ENCODE assay signal across 1 cellular context in genomic region chr7:131327626-131328386, GRCh38.
TF ChIP-seq lines count a peak whose summit lies in the region.

Gene MKLN1, plus strand, starts transcription at chr7:131327876. Its CDS starts 24 bp downstream, at chr7:131327900.

TF ChIP-seq in K562, 482 proteins besides CTCF, POLR2A, EP300 and RAD21 (continued from another document and continues in another):
- peak; percentile 80; the same call in 1 of the 2 replicates for TF ChIP-seq IRF1 (CRISPR knock-in tag; IDR thresholded peaks at IDR 0.05; ENCODE audit: borderline replicate concordance)
- peak; percentile 67; the same call in 1 of the 2 replicates for TF ChIP-seq HMG20B (CRISPR knock-in tag; IDR thresholded peaks at IDR 0.05)
- no peak for TF ChIP-seq BRF1 (IDR thresholded peaks at IDR 0.05; ENCODE audit: borderline replicate concordance, extremely low read depth, insufficient read length)
- TF ChIP-seq ELK3 (CRISPR knock-in tag; IDR thresholded peaks at IDR 0.05): no peak; the same call in 1 of the 2 replicates
- no peak for TF ChIP-seq PTRF (tag; IDR thresholded peaks at IDR 0.05)
- no peak for TF ChIP-seq ZNF184 (CRISPR knock-in tag; IDR thresholded peaks at IDR 0.05)
- TF ChIP-seq SNRNP70 (optimal IDR thresholded peaks at IDR 0.05; ENCODE audit: low read depth, low read length): no peak
- TF ChIP-seq ZNF75A (CRISPR knock-in tag; IDR thresholded peaks at IDR 0.05): no peak
- TF ChIP-seq NCOA1 (IDR thresholded peaks at IDR 0.05; ENCODE audit: low read depth): peak; percentile 14; the same call in 1 of the 2 replicates
- TF ChIP-seq SMC3 (conservative IDR thresholded peaks at IDR 0.05; ENCODE audit: insufficient read depth, low read depth, low read length): no peak
- TF ChIP-seq CREM (IDR thresholded peaks at IDR 0.05; ENCODE audit: low read depth): peak; percentile 85
- TF ChIP-seq ZNF232 (CRISPR knock-in tag; IDR thresholded peaks at IDR 0.05): peak; percentile 93
- TF ChIP-seq REST (CRISPR knock-in tag; IDR thresholded peaks at IDR 0.05; ENCODE audit: low read depth): no peak; the same call in 1 of the 2 replicates
- no peak; the same call in 1 of the 2 replicates for TF ChIP-seq RUNX1 (IDR thresholded peaks at IDR 0.05; ENCODE audit: low read depth)
- TF ChIP-seq ZNF12 (CRISPR knock-in tag; IDR thresholded peaks at IDR 0.05): peak; percentile 71; the same call in 1 of the 2 replicates
- TF ChIP-seq CREB5 (CRISPR knock-in tag; IDR thresholded peaks at IDR 0.05): 0 out of 2 replicates have a peak, but pooled peaks have one; percentile 50
- TF ChIP-seq TRIM24 (IDR thresholded peaks at IDR 0.05): no peak
- no peak for TF ChIP-seq E2F8 (IDR thresholded peaks at IDR 0.05; ENCODE audit: low read depth, partially characterized antibody)
- no peak for TF ChIP-seq ARID3A (IDR thresholded peaks at IDR 0.05; ENCODE audit: borderline replicate concordance, low read depth, low read length)
- no peak for TF ChIP-seq ZNF57 (CRISPR knock-in tag; IDR thresholded peaks at IDR 0.05)
- no peak for TF ChIP-seq ZNF174 (CRISPR knock-in tag; IDR thresholded peaks at IDR 0.05)
- peak; percentile 86; the same call in 1 of the 2 replicates for TF ChIP-seq LCOR (CRISPR knock-in tag; IDR thresholded peaks at IDR 0.05)
- TF ChIP-seq NFRKB (IDR thresholded peaks at IDR 0.05; ENCODE audit: low read depth): peak; percentile 97
- TF ChIP-seq MBD2 (IDR thresholded peaks at IDR 0.05; ENCODE audit: borderline replicate concordance, low read depth): 0 out of 2 replicates have a peak, but pooled peaks have one; percentile 51
- no peak; the same call in 1 of the 2 replicates for TF ChIP-seq BACH1 (tag; IDR thresholded peaks at IDR 0.05)
- peak; percentile 97 for TF ChIP-seq GTF2E2 (tag; IDR thresholded peaks at IDR 0.05)
- peak; percentile 72 for TF ChIP-seq ATF7 (IDR thresholded peaks at IDR 0.05)
- TF ChIP-seq TCF3 (CRISPR knock-in tag; IDR thresholded peaks at IDR 0.05): peak; percentile 9; the same call in 1 of the 2 replicates
- TF ChIP-seq ETS1 (conservative IDR thresholded peaks at IDR 0.05; ENCODE audit: control insufficient read depth, low read depth, low read length): peak; percentile 71; the same call in 1 of the 2 replicates
- TF ChIP-seq ZNF124 (CRISPR knock-in tag; IDR thresholded peaks at IDR 0.05): no peak
- TF ChIP-seq FOXK1 (CRISPR knock-in tag; IDR thresholded peaks at IDR 0.05; ENCODE audit: borderline replicate concordance): peak; percentile 98
- no peak for TF ChIP-seq SMARCA5 (IDR thresholded peaks at IDR 0.05)
- TF ChIP-seq ARNT (IDR thresholded peaks at IDR 0.05): no peak
- peak; percentile 73 for TF ChIP-seq CHAMP1 (IDR thresholded peaks at IDR 0.05)
- peak; percentile 100 for TF ChIP-seq ZFX (CRISPR knock-in tag; IDR thresholded peaks at IDR 0.05)
- no peak for TF ChIP-seq ZNF239 (CRISPR knock-in tag; IDR thresholded peaks at IDR 0.05)
- peak; percentile 13; the same call in 1 of the 2 replicates for TF ChIP-seq RNF2 (IDR thresholded peaks at IDR 0.05)
- TF ChIP-seq FIP1L1 (IDR thresholded peaks at IDR 0.05; ENCODE audit: low read depth, low read length, poor library complexity, severe bottlenecking): peak; percentile 91
- TF ChIP-seq MITF (IDR thresholded peaks at IDR 0.05): 0 out of 2 replicates have a peak, but pooled peaks have one; percentile 37
- no peak; the same call in 1 of the 2 replicates for TF ChIP-seq PURB (CRISPR knock-in tag; IDR thresholded peaks at IDR 0.05; ENCODE audit: low read depth)
- TF ChIP-seq DDX20 (tag; IDR thresholded peaks at IDR 0.05; ENCODE audit: low read depth): no peak
- no peak for TF ChIP-seq BCL6 (CRISPR knock-in tag; IDR thresholded peaks at IDR 0.05)
- TF ChIP-seq NR2F6 (CRISPR knock-in tag; IDR thresholded peaks at IDR 0.05): peak; percentile 73; the same call in 1 of the 2 replicates
- TF ChIP-seq ELK1 (CRISPR knock-in tag; IDR thresholded peaks at IDR 0.05): no peak; the same call in 1 of the 2 replicates
